Comparison of ENCODE assay signal across 1 cellular context in the genomic region with DNA sequence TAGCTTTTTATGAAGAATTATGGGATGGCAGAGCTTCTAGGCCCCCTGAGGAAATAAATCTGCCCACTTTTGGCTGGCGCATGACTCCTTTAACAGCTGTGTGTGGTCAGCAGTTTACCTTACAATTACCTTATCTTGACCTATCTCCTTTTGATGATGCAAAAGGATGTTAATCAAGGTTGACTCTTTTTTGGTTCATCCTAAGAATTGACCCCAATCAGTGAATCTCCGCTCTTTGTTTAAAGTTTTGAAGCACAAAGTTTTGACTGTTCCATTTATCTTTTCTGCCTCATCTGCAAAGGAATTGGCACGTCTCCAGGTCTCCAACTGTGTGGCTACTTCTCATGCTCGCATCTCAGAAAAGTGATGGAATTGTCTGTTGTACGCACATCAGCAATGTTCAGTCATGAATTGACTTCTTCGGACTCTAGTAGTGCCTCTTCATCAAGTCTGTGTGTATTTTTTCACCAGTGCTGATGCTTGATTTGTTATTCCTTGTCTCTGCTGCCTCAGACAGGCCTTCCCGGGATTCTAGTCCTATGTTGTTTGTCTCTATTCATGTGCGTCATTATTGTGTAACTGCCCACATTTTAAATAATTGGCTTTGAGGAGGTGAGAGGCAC.
TF ChIP-seq lines count a peak whose summit lies in the region.

No MANE protein-coding gene starts in this region.

TF ChIP-seq in HEK293, 187 proteins besides CTCF, POLR2A, EP300 and RAD21 (continued from another document):
- TF ChIP-seq KLF16 (tag by site-specific recombination; IDR thresholded peaks at IDR 0.05), result 0 out of 2 replicates have a peak, but pooled peaks have one; percentile 35
